In genomic region chr16:67968440-67969285, GRCh38 we compare ENCODE assay signal across 7 cellular contexts. TPM values are rescaled to one million over a fixed set of nuclear protein-coding genes. Genes with fewer than 3 reads are reported as not detected.
DNase-seq lines count a peak whose midpoint lies in the region; ATAC-seq, FAIRE-seq and TF ChIP-seq lines count a peak whose summit lies in the region.

SLC12A4 (minus strand) TSS chr16:67968637; CDS start chr16:67968553, 84 bp downstream.

- no peaks in the 10 kb centered on the region; a peak in 1 of 5 replicates for H3K27me3 ChIP-seq in HepG2 (ENCODE audit: control insufficient read depth in 1 of 2, insufficient read depth in 2 of 2, low read length in 2 of 2)

- TSS peak; percentile 67 for BruUV-seq in HepG2 (replicated peaks; lab: Mats Ljungman, UMichigan)

- CTCF ChIA-PET in HepG2 (lab: Yijun Ruan, JAX; ENCODE audit: low intra/inter-chr PET ratio, low total read pairs), result interaction anchor here (1.8 kb wide), 1 partner anchor 25 kb away, joined by 3 read pairs; no protein-coding TSS in a partner anchor

- in situ Hi-C loops in HepG2 (cut with HindIII; ENCODE audit: extremely low pct_ligation_motif_present, low pct_unique_long_range_greater_than_20kb), result no loop called here

- 0% methylated on average over 23 of the region's 75 CpGs for WGBS in HepG2 (ENCODE audit: low lambda C conversion rate)

- POLR2A ChIA-PET in HepG2 (lab: Yijun Ruan, JAX), result interaction anchor here (0.6 to 12.9 kb wide), 9 partner anchors 9 to 148 kb away, joined by 4 to 226 read pairs (median 11); partner anchors contain the start of genes DDX28, DUS2, LCAT and PSMB10

- no peak within 1 kb of the TSS for H2AFZ ChIP-seq in HepG2 (ENCODE audit: low read length)

- H3K4me3 ChIP-seq in HepG2 (replicated peaks in 1 of 3; ENCODE audit: insufficient read depth in 1 of 3, low read depth in 2 of 3, low read length in 3 of 3), result peak within 1 kb of the TSS; percentile 89 to 91 (median 90)

- TF ChIP-seq CTCF in HepG2 (CRISPR knock-in tag; IDR thresholded peaks at IDR 0.05), result peak; percentile 13; the same call in 1 of the 2 replicates

- no peaks in the 10 kb centered on the region for H3K9me3 Mint-ChIP-seq in dendritic cell treated with granulocyte-macrophage colony-stimulating factor and Interleukin-4, amounts not matched to agents 40 ng/mL and 50 ng/mL, for 4 days

- H3K4me2 ChIP-seq in HepG2 (ENCODE audit: low read depth, low read length), result peak within 1 kb of the TSS; percentile 92

- FAIRE-seq in GM18507 (lab: Jason Lieb, UNC) (peak; percentile 66), HepG2 (lab: Jason Lieb, UNC) (no peak)

- peaks cover 57% of the 10 kb centered on the region for H3K4me1 ChIP-seq in HepG2 (ENCODE audit: insufficient read depth, low read length)

- H3K36me3 ChIP-seq in HepG2 (replicated peaks in 1 of 2; ENCODE audit: control insufficient read depth in 1 of 2, insufficient read depth in 2 of 2, low read length in 2 of 2), result no peaks in the 10 kb centered on the region; a peak in 1 of 5 replicates

- H3K9ac ChIP-seq in HepG2 (ENCODE audit: insufficient read depth, low read depth, low read length), result peak within 1 kb of the TSS; percentile 97

- peaks cover 8% of the 10 kb centered on the region for H3K27me3 Mint-ChIP-seq in dendritic cell treated with granulocyte-macrophage colony-stimulating factor and Interleukin-4, amounts not matched to agents 40 ng/mL and 50 ng/mL, for 4 days

- peaks cover 11% of the 10 kb centered on the region for H4K20me1 ChIP-seq in HepG2 (ENCODE audit: insufficient read depth, low read length)

- peaks cover 26% of the 10 kb centered on the region for H3K4me1 Mint-ChIP-seq in dendritic cell treated with granulocyte-macrophage colony-stimulating factor and Interleukin-4, amounts not matched to agents 40 ng/mL and 50 ng/mL, for 4 days (ENCODE audit: low read depth)

- peak; percentile 5; the same call in 1 of the 2 replicates for TF ChIP-seq RAD21 in HepG2 (CRISPR knock-in tag; IDR thresholded peaks at IDR 0.05)

- peak within 1 kb of the TSS; percentile 77 for H3K27ac Mint-ChIP-seq in dendritic cell treated with granulocyte-macrophage colony-stimulating factor and Interleukin-4, amounts not matched to agents 40 ng/mL and 50 ng/mL, for 4 days

- H3K4me3 Mint-ChIP-seq in dendritic cell treated with granulocyte-macrophage colony-stimulating factor and Interleukin-4, amounts not matched to agents 40 ng/mL and 50 ng/mL, for 4 days, result peak within 1 kb of the TSS; percentile 96

- peaks cover 51% of the 10 kb centered on the region for H3K79me2 ChIP-seq in HepG2 (ENCODE audit: insufficient read depth, low read length)

- peak; percentile 66 to 81 for TF ChIP-seq POLR2A in HepG2 (IDR thresholded peaks at IDR 0.05; ENCODE audit: insufficient read depth in 1 of 2, low read depth in 2 of 2, low read length in 2 of 2)

- DNase-seq in GM18507 (ENCODE audit: extremely low spot score, insufficient read length, low read depth), result peak; percentile 93
- peak; percentile 12 for DNase-seq in NCI-H2196 treated with DMSO at 0.1 percent for 48 hours (lab: John Stamatoyannopoulos, UW; ENCODE audit: unreplicated experiment)
- peak; percentile 68 to 79 for DNase-seq in activated CD4-positive, alpha-beta T cell treated with anti-CD3 and anti-CD28 coated beads, Interleukin-2, amount 50 U/mL, for 24 hours (ENCODE audit: low read depth in 1 of 2, low spot score in 1 of 2)
- peak; percentile 86 for DNase-seq in HepG2 (ENCODE audit: low spot score)
- peak; percentile 86 for DNase-seq in stimulated activated CD4-positive, alpha-beta T cell treated with anti-CD3 and anti-CD28 coated beads, Interleukin-4, amount 100 ng/mL, for 1 hour

- H3K27ac ChIP-seq in HepG2 (ENCODE audit: extremely low read length, insufficient read depth, low read length), result peak within 1 kb of the TSS; percentile 92

- ATAC-seq in HG02840 (IDR thresholded peaks at IDR 0.05; ENCODE audit: low FRiP score, unreplicated experiment), result peak; percentile 69
- ATAC-seq in HepG2, result peak; percentile 73

- TF ChIP-seq EP300 in HepG2 (IDR thresholded peaks at IDR 0.05; ENCODE audit: low read depth in 2 of 2, low read length in 2 of 2) (peak in 1 of 2 experiments; percentile 73; a peak in 1 of 4 replicates), HepG2 (CRISPR knock-in tag; IDR thresholded peaks at IDR 0.05; ENCODE audit: borderline replicate concordance) (no peak)

- intact Hi-C loops in dendritic cell treated with granulocyte-macrophage colony-stimulating factor and Interleukin-4, amounts not matched to agents 40 ng/mL and 50 ng/mL, for 4 days (cut with micrococcal nuclease), result no loop called here
- intact Hi-C loops in HepG2 (cut with micrococcal nuclease; ENCODE audit: unreplicated experiment), result loop anchor here (2.0 kb wide), 1 partner anchor 26 kb away; no protein-coding TSS in a partner anchor

- H3K9me3 ChIP-seq in HepG2 (ENCODE audit: low read length), result no peaks in the 10 kb centered on the region

- no peaks in the 10 kb centered on the region for H3K36me3 Mint-ChIP-seq in dendritic cell treated with granulocyte-macrophage colony-stimulating factor and Interleukin-4, amounts not matched to agents 40 ng/mL and 50 ng/mL, for 4 days (ENCODE audit: low read depth)

TF ChIP-seq in HepG2, 621 proteins besides CTCF, POLR2A, EP300 and RAD21 (continues in another document):
- TF ChIP-seq NFYB (CRISPR knock-in tag; IDR thresholded peaks at IDR 0.05) (peak; percentile 49), REST (IDR thresholded peaks at IDR 0.05; ENCODE audit: borderline replicate concordance in 1 of 2, low read depth in 1 of 2, low read length in 2 of 2) (peak in 1 of 2 experiments; percentile 71; a peak in 2 of 4 replicates), ZFP91 (CRISPR knock-in tag; IDR thresholded peaks at IDR 0.05; ENCODE audit: borderline replicate concordance) (peak; percentile 60), ZSCAN25 (CRISPR knock-in tag; IDR thresholded peaks at IDR 0.05) (peak; percentile 75), ZZZ3 (CRISPR knock-in tag; IDR thresholded peaks at IDR 0.05; ENCODE audit: borderline replicate concordance) (peak; percentile 49; the same call in 1 of the 2 replicates), KDM4B (CRISPR knock-in tag; IDR thresholded peaks at IDR 0.05) (peak; percentile 53; the same call in 1 of the 2 replicates)

RNA-seq across cellular contexts. Expression of gene SLC12A4, which starts in this region (rescaled TPM):
- total RNA-seq in HepG2 (2016; rRNA removed; fragmentation: Illumina TruSeq; extraction: Trizol), result 23.1 and 65.1 TPM in 2 replicates
- 26.9 and 34.0 TPM in 2 replicates for total RNA-seq in HepG2 (2016; cell fraction: cytosol; rRNA removed; fragmentation: Illumina TruSeq; extraction: Trizol; ENCODE audit: low read depth)
- 17.0 and 65.2 TPM in 2 replicates for total RNA-seq in HepG2 (2016; cell fraction: insoluble cytoplasmic fraction; rRNA removed; fragmentation: Illumina TruSeq; extraction: Trizol)
- total RNA-seq in HepG2 (2016; cell fraction: membrane; rRNA removed; fragmentation: Illumina TruSeq; extraction: Trizol), result 31.5 and 34.1 TPM in 2 replicates
- total RNA-seq in HepG2 (2016; cell fraction: nucleus; rRNA removed; fragmentation: Illumina TruSeq; extraction: Trizol), result 87.0 and 109 TPM in 2 replicates
- polyA plus RNA-seq in HepG2 (2011; rRNA removed), result 84.3 and 134 TPM in 2 replicates
- polyA plus RNA-seq in HepG2 (2011; cell fraction: cytosol; rRNA removed), result 42.1 and 54.3 TPM in 2 replicates
- polyA plus RNA-seq in HepG2 (2011; cell fraction: nucleus; rRNA removed), result 687 and 790 TPM in 2 replicates
- polyA plus RNA-seq in HepG2 (2012), result 66.6 and 79.4 TPM in 2 replicates
- 9.6 and 12.5 TPM in 2 replicates for polyA plus RNA-seq in HepG2 (2016; cell fraction: cytosol; fragmentation: Illumina TruSeq; extraction: Trizol; ENCODE audit: low read depth)
- 12.0 and 18.1 TPM in 2 replicates for polyA plus RNA-seq in HepG2 (2016; cell fraction: insoluble cytoplasmic fraction; fragmentation: Illumina TruSeq; extraction: Trizol; ENCODE audit: low read depth)
- polyA plus RNA-seq in HepG2 (2016; cell fraction: membrane; fragmentation: Illumina TruSeq; extraction: Trizol; ENCODE audit: low read depth), result 17.2 and 19.1 TPM in 2 replicates
- 253 and 270 TPM in 2 replicates for polyA plus RNA-seq in HepG2 (2016; cell fraction: nucleus; fragmentation: Illumina TruSeq; extraction: Trizol; ENCODE audit: insufficient read depth, low read depth)
- polyA minus RNA-seq in HepG2 (2011; rRNA and poly(A)+ RNA removed; ENCODE audit: low replicate concordance), result 74.6 and 238 TPM in 2 replicates
- 48.3 and 54.6 TPM in 2 replicates for polyA minus RNA-seq in HepG2 (2011; cell fraction: cytosol; rRNA and poly(A)+ RNA removed)
- 152 and 193 TPM in 2 replicates for polyA minus RNA-seq in HepG2 (2011; cell fraction: nucleus; rRNA and poly(A)+ RNA removed)

Comparison
In these comparisons a context has a peak if more than half of its experiments do, and no peak if none do; other contexts are left out.
1. Peak in every context shown above with its lines: DNase-seq, ATAC-seq, H3K4me3 ChIP-seq and H3K27ac ChIP-seq.
2. DNase-seq: peak in every context shown above with its lines; median percentile 93 in GM18507; 86 in HepG2; 86 in stimulated activated CD4-positive, alpha-beta T cell treated with anti-CD3 and anti-CD28 coated beads, Interleukin-4, amount 100 ng/mL, for 1 hour; 74 in activated CD4-positive, alpha-beta T cell treated with anti-CD3 and anti-CD28 coated beads, Interleukin-2, amount 50 U/mL, for 24 hours; 12 in NCI-H2196 treated with DMSO at 0.1 percent for 48 hours.